ENCODE assay signal across 32 cellular contexts in the genomic region with DNA sequence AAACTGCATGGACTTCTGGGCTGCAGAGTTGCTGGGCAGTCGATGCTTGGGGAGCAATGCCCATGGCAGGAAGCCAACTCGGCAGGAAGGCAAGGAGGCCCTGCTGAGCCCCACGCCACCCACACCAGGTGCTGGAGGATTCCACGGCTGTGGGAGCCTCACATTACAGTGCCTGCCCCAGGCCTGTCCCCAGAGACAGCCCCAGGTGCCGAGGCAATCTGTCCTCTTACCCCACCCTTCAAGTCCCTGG. TPM values are rescaled to one million over a fixed set of nuclear protein-coding genes. Genes with fewer than 3 reads are reported as not detected.
A peak's percentile ranks its signal among the peaks of the same experiment; 100 is the strongest.
DNase-seq lines count a peak whose midpoint lies in the region; ATAC-seq and TF ChIP-seq lines count a peak whose summit lies in the region.
"Had no signal": no experiment of that assay in that cellular context is flagged by ENCODE, and none has a peak within 500 bp of the region (broad histone marks: within the 10 kb centered on the region; RNA-seq: fewer than 3 reads in every experiment).

No MANE protein-coding gene starts in this region.

- H3K79me1 ChIP-seq in neuronal stem cell (ENCODE audit: low read depth, low read length), result no peaks in the 10 kb centered on the region

- H3K36me3 ChIP-seq in BE2C (no peaks in the 10 kb centered on the region), neuronal stem cell (replicated peaks in 1 of 2; ENCODE audit: control insufficient read depth in 2 of 2, insufficient read depth in 2 of 2, low read length in 2 of 2) (no peaks in the 10 kb centered on the region)
- H3K36me3 ChIP-seq in BLaER1 treated with 17β-estradiol and CSF1 and Interleukin-3, amounts not matched to agents 10 nM and 100 nM, result no peaks in the 10 kb centered on the region
- H3K36me3 ChIP-seq: adrenal gland, breast epithelium, esophagus muscularis mucosa, thyroid gland had no signal

- H3K4ac ChIP-seq in neuronal stem cell (ENCODE audit: low read length), result no peak overlapping the region

- intact Hi-C loops in activated T-helper 2 cell treated with anti-CD3 and anti-CD28 coated beads, Interferon-gamma antibody, Interleukin-2, Interleukin-4, amounts not matched to agents 10 μg/mL and 5 μg/mL and 100 μg/mL, durations not matched to agents 14 hours and 24 hours and 36 hours (cut with micrococcal nuclease), result no loop called here

- peaks cover 10% of the 10 kb centered on the region for H3K4me1 ChIP-seq in BE2C
- H3K4me1 ChIP-seq in BLaER1 treated with 17β-estradiol and CSF1 and Interleukin-3, amounts not matched to agents 10 nM and 100 nM, result peaks cover 7 to 30% (median 26%) of the 10 kb centered on the region in 10 experiments; a peak in 16 of 20 replicates
- peaks cover 0 to 6% of the 10 kb centered on the region in 2 donors for H3K4me1 ChIP-seq in neuronal stem cell (ENCODE audit: control insufficient read depth in 2 of 2, insufficient read depth in 1 of 2, low read depth in 1 of 2, low read length in 2 of 2)
- H3K4me1 ChIP-seq: adrenal gland, breast epithelium, esophagus muscularis mucosa, thyroid gland had no signal

- no peak overlapping the region for H2BK12ac ChIP-seq in neuronal stem cell (ENCODE audit: low read length)

- no peaks in the 10 kb centered on the region for H3K9me3 Mint-ChIP-seq in WTC11
- no peaks in the 10 kb centered on the region for H3K9me3 Mint-ChIP-seq in activated T-helper 2 cell treated with anti-CD3 and anti-CD28 coated beads, Interferon-gamma antibody, Interleukin-2, Interleukin-4, amounts not matched to agents 10 μg/mL and 5 μg/mL and 100 μg/mL, durations not matched to agents 14 hours and 24 hours and 36 hours
- H3K9me3 Mint-ChIP-seq: activated B cell treated with CpG ODN at 0.5 μM for 24 hours; effector memory CD8-positive, alpha-beta T cell; GM23338 had no signal

- no peaks in the 10 kb centered on the region for H3K27me3 ChIP-seq in BE2C
- H3K27me3 ChIP-seq in BLaER1 treated with 17β-estradiol and CSF1 and Interleukin-3, amounts not matched to agents 10 nM and 100 nM, result no peaks in the 10 kb centered on the region
- H3K27me3 ChIP-seq in neuronal stem cell (ENCODE audit: control insufficient read depth in 3 of 3, insufficient read depth in 3 of 3, low read depth in 1 of 3, low read length in 3 of 3), result no peaks in the 10 kb centered on the region
- H3K27me3 ChIP-seq: adrenal gland, thyroid gland had no signal

- POLR2A ChIA-PET in WTC11 (lab: Charles Lee), result no interaction called here

- WGBS in neuronal stem cell (ENCODE audit: extremely low coverage in 2 of 2, insufficient read length in 2 of 2, insufficient replicate concordance in 1 of 2), 2 donors, result no CpG with 5 or more reads among the region's 5 CpGs

- CTCF ChIA-PET in WTC11 (lab: Charles Lee), result interaction anchor here (0.6 to 2.0 kb wide), 4 partner anchors 47 to 211 kb away, joined by 3 to 10 read pairs (median 4); no protein-coding TSS in a partner anchor

- H2BK15ac ChIP-seq in neuronal stem cell (ENCODE audit: low read length), result peak overlapping the region; percentile 38

- no peak overlapping the region for H3K23ac ChIP-seq in neuronal stem cell (ENCODE audit: low read depth, low read length, poor library complexity)

- peak overlapping the region; percentile 16 for H3K18ac ChIP-seq in neuronal stem cell (ENCODE audit: low read length)

- no peak overlapping the region for H3K4me3 Mint-ChIP-seq in WTC11
- H3K4me3 Mint-ChIP-seq in activated T-helper 2 cell treated with anti-CD3 and anti-CD28 coated beads, Interferon-gamma antibody, Interleukin-2, Interleukin-4, amounts not matched to agents 10 μg/mL and 5 μg/mL and 100 μg/mL, durations not matched to agents 14 hours and 24 hours and 36 hours (ENCODE audit: low read depth), result no peak overlapping the region
- H3K4me3 Mint-ChIP-seq: activated B cell treated with CpG ODN at 0.5 μM for 24 hours; CD4-positive, alpha-beta memory T cell; effector memory CD8-positive, alpha-beta T cell; GM23338; naive B cell had no signal

- TF ChIP-seq CTCF in BE2C (IDR thresholded peaks at IDR 0.05; ENCODE audit: low read depth, low read length) (no peak), WTC11 (IDR thresholded peaks at IDR 0.05) (no peak)

- H2BK5ac ChIP-seq in neuronal stem cell (ENCODE audit: low read length), result no peak overlapping the region

- H3K27me3 Mint-ChIP-seq in WTC11 (ENCODE audit: low read depth), result no peaks in the 10 kb centered on the region
- no peaks in the 10 kb centered on the region for H3K27me3 Mint-ChIP-seq in activated T-helper 2 cell treated with anti-CD3 and anti-CD28 coated beads, Interferon-gamma antibody, Interleukin-2, Interleukin-4, amounts not matched to agents 10 μg/mL and 5 μg/mL and 100 μg/mL, durations not matched to agents 14 hours and 24 hours and 36 hours (ENCODE audit: low read depth)

- no peak overlapping the region for H3K14ac ChIP-seq in neuronal stem cell (ENCODE audit: low read length)

- no peak overlapping the region for H4K8ac ChIP-seq in neuronal stem cell (ENCODE audit: low read depth, low read length)

- no peak overlapping the region for H2BK120ac ChIP-seq in neuronal stem cell (ENCODE audit: low read depth, low read length)

- H2AFZ ChIP-seq in neuronal stem cell (ENCODE audit: low read length), result no peak overlapping the region
- H2AFZ ChIP-seq: GM23338, hepatocyte had no signal

- H3K27ac Mint-ChIP-seq in WTC11, result no peak overlapping the region
- H3K27ac Mint-ChIP-seq in activated T-helper 2 cell treated with anti-CD3 and anti-CD28 coated beads, Interferon-gamma antibody, Interleukin-2, Interleukin-4, amounts not matched to agents 10 μg/mL and 5 μg/mL and 100 μg/mL, durations not matched to agents 14 hours and 24 hours and 36 hours, result no peak overlapping the region
- H3K27ac Mint-ChIP-seq: activated B cell treated with CpG ODN at 0.5 μM for 24 hours; CD4-positive, alpha-beta memory T cell; effector memory CD8-positive, alpha-beta T cell; GM23338; naive B cell had no signal

- no peak overlapping the region for H3K27ac ChIP-seq in BLaER1 treated with 17β-estradiol and CSF1 and Interleukin-3, amounts not matched to agents 10 nM and 100 nM
- H3K27ac ChIP-seq in neuronal stem cell (replicated peaks; ENCODE audit: low read length), result no peak overlapping the region
- H3K27ac ChIP-seq: adrenal gland, breast epithelium, esophagus muscularis mucosa, hepatocyte, thyroid gland had no signal

- no peaks in the 10 kb centered on the region for H4K20me1 ChIP-seq in BLaER1 treated with 17β-estradiol and CSF1 and Interleukin-3, amounts not matched to agents 10 nM and 100 nM

- no peaks in the 10 kb centered on the region for H3K4me1 Mint-ChIP-seq in WTC11
- H3K4me1 Mint-ChIP-seq in activated T-helper 2 cell treated with anti-CD3 and anti-CD28 coated beads, Interferon-gamma antibody, Interleukin-2, Interleukin-4, amounts not matched to agents 10 μg/mL and 5 μg/mL and 100 μg/mL, durations not matched to agents 14 hours and 24 hours and 36 hours (ENCODE audit: low read depth), result no peaks in the 10 kb centered on the region
- H3K4me1 Mint-ChIP-seq: activated B cell treated with CpG ODN at 0.5 μM for 24 hours; CD4-positive, alpha-beta memory T cell; GM23338; naive B cell had no signal

- DNase-seq in BE2C (peak; percentile 43), WTC11 (ENCODE audit: low spot score) (peak; percentile 4), neuronal stem cell (ENCODE audit: low spot score) (no peak), NCI-H1694 treated with DMSO at 0.1 percent for 48 hours (lab: John Stamatoyannopoulos, UW) (no peak), NCI-H1092 (lab: John Stamatoyannopoulos, UW) (no peak)
- no peak for DNase-seq in activated T-helper 2 cell treated with anti-CD3 and anti-CD28 coated beads, Interferon-gamma antibody, Interleukin-2, Interleukin-4, amounts not matched to agents 10 μg/mL and 5 μg/mL and 100 μg/mL, durations not matched to agents 14 hours and 24 hours and 36 hours (ENCODE audit: low spot score)
- DNase-seq: activated CD4-positive, alpha-beta T cell treated with anti-CD3 and anti-CD28 coated beads, Interleukin-2, amount 50 U/mL, for 48 hours; activated T-cell treated with anti-CD3 and anti-CD28 coated beads for 4 hours; CD4-positive, alpha-beta memory T cell; DMS 273 treated with DMSO at 0.1 percent for 48 hours; effector memory CD8-positive, alpha-beta T cell; foreskin melanocyte; Kasumi-1; naive B cell; NCI-H187 treated with DMSO at 0.1 percent for 48 hours; NCI-H226; NCI-H748 treated with DMSO at 0.1 percent for 48 hours; stimulated activated CD4-positive, alpha-beta T cell treated with anti-CD3 and anti-CD28 coated beads, Interleukin-12 subunit alpha, Interleukin-12 subunit beta, amount 100 ng/mL, for 4 hours; stimulated activated naive CD8-positive, alpha-beta T cell treated with anti-CD3 and anti-CD28 coated beads, Interleukin-15, Interleukin-2, amounts not matched to agents 100 U/mL and 50 U/mL, for 24 hours; SW 1271; T1000; thyroid gland had no signal

- H3K4me3 ChIP-seq in BE2C (ENCODE audit: low read depth, low read length), result no peak overlapping the region
- no peak overlapping the region for H3K4me3 ChIP-seq in BLaER1 treated with 17β-estradiol and CSF1 and Interleukin-3, amounts not matched to agents 10 nM and 100 nM
- no peak overlapping the region for H3K4me3 ChIP-seq in neuronal stem cell (ENCODE audit: low read length in 2 of 2)
- H3K4me3 ChIP-seq: adrenal gland, breast epithelium, esophagus muscularis mucosa, GM23338, hepatocyte, thyroid gland had no signal

- no peak overlapping the region for H3K9ac ChIP-seq in BLaER1 treated with 17β-estradiol and CSF1 and Interleukin-3, amounts not matched to agents 10 nM and 100 nM
- no peak overlapping the region for H3K9ac ChIP-seq in neuronal stem cell (ENCODE audit: low read depth, low read length, poor library complexity)

- ATAC-seq in WTC11, result no peak
- ATAC-seq: effector memory CD8-positive, alpha-beta T cell; GM23338; left colon; stimulated activated naive CD8-positive, alpha-beta T cell treated with anti-CD3 and anti-CD28 coated beads, Interleukin-15, Interleukin-2, amounts not matched to agents 100 U/mL and 50 U/mL, for 24 hours had no signal

- no peaks in the 10 kb centered on the region for H3K36me3 Mint-ChIP-seq in WTC11
- H3K36me3 Mint-ChIP-seq in activated T-helper 2 cell treated with anti-CD3 and anti-CD28 coated beads, Interferon-gamma antibody, Interleukin-2, Interleukin-4, amounts not matched to agents 10 μg/mL and 5 μg/mL and 100 μg/mL, durations not matched to agents 14 hours and 24 hours and 36 hours (ENCODE audit: low read depth), result no peaks in the 10 kb centered on the region
- H3K36me3 Mint-ChIP-seq: CD4-positive, alpha-beta memory T cell; naive B cell had no signal

- no peak overlapping the region for H4K91ac ChIP-seq in neuronal stem cell (ENCODE audit: low read depth, low read length, poor library complexity)

- peak overlapping the region; percentile 64 for H2AK5ac ChIP-seq in neuronal stem cell (ENCODE audit: low read depth, low read length)

- no peaks in the 10 kb centered on the region for H3K9me3 ChIP-seq in BE2C
- no peaks in the 10 kb centered on the region for H3K9me3 ChIP-seq in BLaER1 treated with 17β-estradiol and CSF1 and Interleukin-3, amounts not matched to agents 10 nM and 100 nM (replicated peaks in 1 of 11)
- no peaks in the 10 kb centered on the region for H3K9me3 ChIP-seq in neuronal stem cell (replicated peaks in 1 of 2; ENCODE audit: control insufficient read depth in 2 of 2, insufficient read depth in 1 of 2, low read depth in 1 of 2, low read length in 2 of 2)
- H3K9me3 ChIP-seq: adrenal gland, breast epithelium, esophagus muscularis mucosa, thyroid gland had no signal

- H3K4me2 ChIP-seq in BLaER1 treated with 17β-estradiol and CSF1 and Interleukin-3, amounts not matched to agents 10 nM and 100 nM, result peak overlapping the region in 9 of 11 experiments; percentile 7 to 79 (median 64); a peak in 16 of 22 replicates
- H3K4me2 ChIP-seq in neuronal stem cell (ENCODE audit: insufficient read depth, low read length, poor library complexity, severe bottlenecking), result no peak overlapping the region
- H3K4me2 ChIP-seq: GM23338, hepatocyte had no signal

RNA-seq across cellular contexts. Expression of a gene that starts 53.9 kb away (rescaled TPM):
- 31.2 TPM for polyA plus RNA-seq in BE2C (2012; ENCODE audit: insufficient read depth, insufficient read length, low read depth)
- 6.9 to 10.0 TPM (median 7.8 TPM) in 3 replicates for total RNA-seq in WTC11 (2021)
- 0.04 TPM for polyA plus RNA-seq in neuronal stem cell (2013, experiment 1 of 2)
- polyA plus RNA-seq in neuronal stem cell (2013, experiment 2 of 2), result 0.07 TPM
- total RNA-seq in activated T-helper 2 cell treated with anti-CD3 and anti-CD28 coated beads, Interferon-gamma antibody, Interleukin-2, Interleukin-4, amounts not matched to agents 10 μg/mL and 5 μg/mL and 100 μg/mL, durations not matched to agents 14 hours and 24 hours and 36 hours, result not detected in 2 replicates
- total RNA-seq: activated B cell treated with CpG ODN at 0.5 μM for 24 hours; adrenal gland; breast epithelium; CD4-positive, alpha-beta memory T cell; hepatocyte; left colon; omental fat pad; renal cortical epithelial cell had no signal
- polyA plus RNA-seq: adrenal gland; CD4-positive, alpha-beta memory T cell; GM23338; hepatocyte had no signal

Comparison
In these comparisons a context has a peak if more than half of its experiments do, and no peak if none do; other contexts are left out.
1. DNase-seq: peak in BE2C (single experiment) and WTC11 (single experiment); none in neuronal stem cell (single experiment), NCI-H1694 treated with DMSO at 0.1 percent for 48 hours (single experiment), NCI-H1092 (single experiment) and activated T-helper 2 cell treated with anti-CD3 and anti-CD28 coated beads, Interferon-gamma antibody, Interleukin-2, Interleukin-4, amounts not matched to agents 10 μg/mL and 5 μg/mL and 100 μg/mL, durations not matched to agents 14 hours and 24 hours and 36 hours (single experiment).